Comparison of ENCODE assay signal across 16 cellular contexts in genomic region chr12:32198555-32198954, GRCh38.
DNase-seq lines count a peak whose midpoint lies in the region; FAIRE-seq and TF ChIP-seq lines count a peak whose summit lies in the region.
"Had no signal": no experiment of that assay in that cellular context is flagged by ENCODE, and none has a peak within 500 bp of the region (broad histone marks: within the 10 kb centered on the region; RNA-seq: fewer than 3 reads in every experiment).

No MANE protein-coding gene starts in this region.

- no peak for TF ChIP-seq POLR2A in testis (IDR thresholded peaks at IDR 0.05)

- H3K27ac ChIP-seq in testis = no peak overlapping the region
- H3K27ac ChIP-seq: ascending aorta, ovary, PC-9 had no signal

- H3K9me3 Mint-ChIP-seq in activated CD4-positive, alpha-beta memory T cell treated with anti-CD3 and anti-CD28 coated beads for 36 hours = peaks cover 22% of the 10 kb centered on the region
- H3K9me3 Mint-ChIP-seq in activated CD4-positive, alpha-beta memory T cell treated with anti-CD3 and anti-CD28 coated beads, Interleukin-2, amount 10 ng/mL, durations not matched to agents 7 days and 5 days = peaks cover 19% of the 10 kb centered on the region
- peaks cover 51% of the 10 kb centered on the region for H3K9me3 Mint-ChIP-seq in nephron progenitor cell

- peaks cover 13% of the 10 kb centered on the region for H3K4me1 Mint-ChIP-seq in activated CD4-positive, alpha-beta memory T cell treated with anti-CD3 and anti-CD28 coated beads for 36 hours (ENCODE audit: low read depth)
- H3K4me1 Mint-ChIP-seq in activated CD4-positive, alpha-beta memory T cell treated with anti-CD3 and anti-CD28 coated beads, Interleukin-2, amount 10 ng/mL, durations not matched to agents 7 days and 5 days = peaks cover 13% of the 10 kb centered on the region
- no peaks in the 10 kb centered on the region for H3K4me1 Mint-ChIP-seq in nephron progenitor cell

- H3K27me3 Mint-ChIP-seq in activated CD4-positive, alpha-beta memory T cell treated with anti-CD3 and anti-CD28 coated beads for 36 hours = no peaks in the 10 kb centered on the region
- no peaks in the 10 kb centered on the region for H3K27me3 Mint-ChIP-seq in activated CD4-positive, alpha-beta memory T cell treated with anti-CD3 and anti-CD28 coated beads, Interleukin-2, amount 10 ng/mL, durations not matched to agents 7 days and 5 days
- H3K27me3 Mint-ChIP-seq in nephron progenitor cell (ENCODE audit: low read depth, poor library complexity) = peaks cover 2% of the 10 kb centered on the region

- WGBS in testis, 2 donors = 95 to 97% methylated on average over 2 of the region's 2 CpGs

- H3K36me3 Mint-ChIP-seq in activated CD4-positive, alpha-beta memory T cell treated with anti-CD3 and anti-CD28 coated beads for 36 hours = peaks cover 13% of the 10 kb centered on the region
- peaks cover 8% of the 10 kb centered on the region for H3K36me3 Mint-ChIP-seq in activated CD4-positive, alpha-beta memory T cell treated with anti-CD3 and anti-CD28 coated beads, Interleukin-2, amount 10 ng/mL, durations not matched to agents 7 days and 5 days (ENCODE audit: low read depth)
- peaks cover 84% of the 10 kb centered on the region for H3K36me3 Mint-ChIP-seq in nephron progenitor cell (ENCODE audit: low read depth)

- DNase-seq in activated CD4-positive, alpha-beta memory T cell treated with anti-CD3 and anti-CD28 coated beads for 36 hours = peak; percentile 15
- DNase-seq in activated CD4-positive, alpha-beta memory T cell treated with anti-CD3 and anti-CD28 coated beads, Interleukin-2, amount 10 ng/mL, durations not matched to agents 7 days and 5 days = no peak
- peak; percentile 32 for DNase-seq in MG63
- peak; percentile 95 for DNase-seq in bronchial epithelial cell (ENCODE audit: low read depth)
- no peak for DNase-seq in nephron progenitor cell
- DNase-seq in GM19240 (ENCODE audit: insufficient read length, low spot score) = no peak
- DNase-seq in testis = no peak
- no peak for DNase-seq in NCI-H1092 treated with DMSO at 0.1 percent for 48 hours (lab: John Stamatoyannopoulos, UW)
- DNase-seq: DMS 273 treated with DMSO at 0.1 percent for 48 hours, hypothalamus, MM.1S, NCI-H345, ovary, PC-9 had no signal

- CTCF ChIA-PET in activated CD4-positive, alpha-beta memory T cell treated with anti-CD3 and anti-CD28 coated beads for 36 hours (lab: Charles Lee) = no interaction called here
- CTCF ChIA-PET in activated CD4-positive, alpha-beta memory T cell treated with anti-CD3 and anti-CD28 coated beads, Interleukin-2, amount 10 ng/mL, durations not matched to agents 7 days and 5 days (lab: Charles Lee) = interaction anchor here (1.0 kb wide), 1 partner anchor 545 kb away, joined by 4 read pairs; no protein-coding TSS in a partner anchor

- H3K27me3 ChIP-seq in MG63 = no peaks in the 10 kb centered on the region
- H3K27me3 ChIP-seq in bronchial epithelial cell (ENCODE audit: control insufficient read depth, insufficient read depth, low read length) = no peaks in the 10 kb centered on the region
- no peaks in the 10 kb centered on the region for H3K27me3 ChIP-seq in testis
- H3K27me3 ChIP-seq: ascending aorta, ovary had no signal

- H3K4me3 ChIP-seq in MG63 (no peak overlapping the region), bronchial epithelial cell (ENCODE audit: low read depth, low read length) (no peak overlapping the region), testis (no peak overlapping the region)
- H3K4me3 ChIP-seq: ascending aorta, lung, ovary, PC-9 had no signal

- no peak overlapping the region for H3K4me3 Mint-ChIP-seq in activated CD4-positive, alpha-beta memory T cell treated with anti-CD3 and anti-CD28 coated beads for 36 hours
- no peak overlapping the region for H3K4me3 Mint-ChIP-seq in activated CD4-positive, alpha-beta memory T cell treated with anti-CD3 and anti-CD28 coated beads, Interleukin-2, amount 10 ng/mL, durations not matched to agents 7 days and 5 days
- H3K4me3 Mint-ChIP-seq in nephron progenitor cell = no peak overlapping the region

- H3K36me3 ChIP-seq in MG63 = peaks cover 12% of the 10 kb centered on the region; the same call in 1 of the 2 replicates
- H3K36me3 ChIP-seq in bronchial epithelial cell (ENCODE audit: control insufficient read depth, insufficient read depth, low read length) = no peaks in the 10 kb centered on the region
- H3K36me3 ChIP-seq in testis (ENCODE audit: low read depth, missing control alignments) = no peaks in the 10 kb centered on the region
- H3K36me3 ChIP-seq: ascending aorta, ovary had no signal

- intact Hi-C loops in activated CD4-positive, alpha-beta memory T cell treated with anti-CD3 and anti-CD28 coated beads for 36 hours (cut with micrococcal nuclease) = loop anchor here (5.0 kb wide), 1 partner anchor 59 kb away; no protein-coding TSS in a partner anchor
- intact Hi-C loops in testis (cut with DNase I; ENCODE audit: low total_unique reads) = no loop called here

- POLR2A ChIA-PET in activated CD4-positive, alpha-beta memory T cell treated with anti-CD3 and anti-CD28 coated beads for 36 hours (lab: Charles Lee) = no interaction called here
- POLR2A ChIA-PET in activated CD4-positive, alpha-beta memory T cell treated with anti-CD3 and anti-CD28 coated beads, Interleukin-2, amount 10 ng/mL, durations not matched to agents 7 days and 5 days (lab: Charles Lee) = no interaction called here

- H3K27ac Mint-ChIP-seq in activated CD4-positive, alpha-beta memory T cell treated with anti-CD3 and anti-CD28 coated beads for 36 hours = no peak overlapping the region
- no peak overlapping the region for H3K27ac Mint-ChIP-seq in activated CD4-positive, alpha-beta memory T cell treated with anti-CD3 and anti-CD28 coated beads, Interleukin-2, amount 10 ng/mL, durations not matched to agents 7 days and 5 days
- H3K27ac Mint-ChIP-seq in nephron progenitor cell = peak overlapping the region; percentile 22

- H3K4me1 ChIP-seq in testis = no peaks in the 10 kb centered on the region
- H3K4me1 ChIP-seq: ascending aorta had no signal

- H3K9me3 ChIP-seq in MG63 = peaks cover 21% of the 10 kb centered on the region
- no peaks in the 10 kb centered on the region for H3K9me3 ChIP-seq in testis
- H3K9me3 ChIP-seq: ovary had no signal

- no peak for FAIRE-seq in bronchial epithelial cell (lab: Jason Lieb, UNC)

- TF ChIP-seq CTCF in bronchial epithelial cell (IDR thresholded peaks at IDR 0.05; ENCODE audit: insufficient read depth, low read length, severe bottlenecking) (no peak), nephron progenitor cell (IDR thresholded peaks at IDR 0.05) (no peak), testis (IDR thresholded peaks at IDR 0.05) (no peak)

Comparison
In these comparisons a context has a peak if more than half of its experiments do, and no peak if none do; other contexts are left out.
1. DNase-seq: peak in activated CD4-positive, alpha-beta memory T cell treated with anti-CD3 and anti-CD28 coated beads for 36 hours (single experiment), MG63 (single experiment) and bronchial epithelial cell (single experiment); none in activated CD4-positive, alpha-beta memory T cell treated with anti-CD3 and anti-CD28 coated beads, Interleukin-2, amount 10 ng/mL, durations not matched to agents 7 days and 5 days (single experiment), nephron progenitor cell (single experiment), GM19240 (single experiment), testis (single experiment) and NCI-H1092 treated with DMSO at 0.1 percent for 48 hours (single experiment).